23 cellular contexts compared by ENCODE assay signal in genomic region chr4:84263415-84263814, GRCh38.
A peak's percentile ranks its signal among the peaks of the same experiment; 100 is the strongest.
DNase-seq lines count a peak whose midpoint lies in the region; ATAC-seq and TF ChIP-seq lines count a peak whose summit lies in the region.
"Had no signal": no experiment of that assay in that cellular context is flagged by ENCODE, and none has a peak within 500 bp of the region (broad histone marks: within the 10 kb centered on the region; RNA-seq: fewer than 3 reads in every experiment).

No MANE protein-coding gene starts in this region.

- peaks cover 7 to 19% of the 10 kb centered on the region in 2 donors for H3K9me3 ChIP-seq in breast epithelium
- H3K9me3 ChIP-seq: MG63, upper lobe of right lung had no signal

- no peak overlapping the region for H3K27ac ChIP-seq in breast epithelium
- H3K27ac ChIP-seq: PC-9, upper lobe of right lung had no signal

- H3K4me3 ChIP-seq in NB4 (ENCODE audit: low read depth, low read length) (no peak overlapping the region), breast epithelium (no peak overlapping the region)
- H3K4me3 ChIP-seq: MG63, PC-9, upper lobe of right lung had no signal

- ATAC-seq in GM18502 (IDR thresholded peaks at IDR 0.05; ENCODE audit: poor library complexity, unreplicated experiment): peak; percentile 56
- peak; percentile 70 for ATAC-seq in GM19351 (IDR thresholded peaks at IDR 0.05; ENCODE audit: unreplicated experiment)
- ATAC-seq in HG03066 (IDR thresholded peaks at IDR 0.05; ENCODE audit: low read depth, unreplicated experiment): peak; percentile 53
- ATAC-seq: left cardiac atrium, upper lobe of right lung had no signal

- TF ChIP-seq POLR2A in NB4 (IDR thresholded peaks at IDR 0.05; ENCODE audit: extremely low read depth, insufficient read length) (no peak), breast epithelium (IDR thresholded peaks at IDR 0.05) (no peak)

- no peaks in the 10 kb centered on the region for H3K27me3 ChIP-seq in breast epithelium
- H3K27me3 ChIP-seq: MG63, upper lobe of right lung had no signal

- DNase-seq in NB4 (ENCODE audit: low read depth): peak; percentile 6
- no peak for DNase-seq in NCI-H146 treated with DMSO at 0.1 percent for 48 hours (lab: John Stamatoyannopoulos, UW; ENCODE audit: unreplicated experiment)
- no peak for DNase-seq in breast epithelium (ENCODE audit: low spot score in 2 of 2)
- DNase-seq in NCI-H524 treated with DMSO at 0.1 percent for 48 hours (lab: John Stamatoyannopoulos, UW): no peak
- no peak for DNase-seq in activated CD4-positive, CD25-positive, alpha-beta regulatory T cell treated with anti-CD3 and anti-CD28 coated beads, Interleukin-2, amount 50 U/mL, for 72 hours
- DNase-seq: activated CD4-positive, alpha-beta T cell treated with anti-CD3 and anti-CD28 coated beads for 4 hours; activated CD8-positive, alpha-beta memory T cell treated with anti-CD3 and anti-CD28 coated beads, Interleukin-2, amount 50 U/mL, for 48 hours; activated gamma-delta T cell; amygdala; CD4-positive, alpha-beta memory T cell; DMS53; H9; left cardiac atrium; MG63; NCI-H2081 treated with DMSO at 0.1 percent for 48 hours; NCI-H524; PC-9; stimulated activated CD4-positive, alpha-beta T cell treated with anti-CD3 and anti-CD28 coated beads, Interleukin-2, amount 100 ng/mL, for 48 hours; T1000; upper lobe of right lung had no signal

- H3K36me3 ChIP-seq in breast epithelium: no peaks in the 10 kb centered on the region
- H3K36me3 ChIP-seq: MG63, upper lobe of right lung had no signal

- H3K4me1 ChIP-seq in breast epithelium: no peaks in the 10 kb centered on the region
- H3K4me1 ChIP-seq: upper lobe of right lung had no signal

- intact Hi-C loops in breast epithelium (cut with DNase I; ENCODE audit: low total_unique reads): no loop called here

- TF ChIP-seq CTCF in NB4 (IDR thresholded peaks at IDR 0.05; ENCODE audit: low read depth, low read length) (no peak), breast epithelium (IDR thresholded peaks at IDR 0.05) (no peak)
